12 cellular contexts compared by ENCODE assay signal in genomic region chr1:2575801-2576663, GRCh38. TPM values are rescaled to one million over a fixed set of nuclear protein-coding genes. Genes with fewer than 3 reads are reported as not detected.
DNase-seq lines count a peak whose midpoint lies in the region; ATAC-seq and TF ChIP-seq lines count a peak whose summit lies in the region.
"Had no signal": no experiment of that assay in that cellular context is flagged by ENCODE, and none has a peak within 500 bp of the region (broad histone marks: within the 10 kb centered on the region; RNA-seq: fewer than 3 reads in every experiment).

No MANE protein-coding gene starts in this region.

- H3K27me3 Mint-ChIP-seq in endothelial cell (ENCODE audit: unreplicated experiment): peaks cover 7% of the 10 kb centered on the region

- H3K27me3 ChIP-seq in Peyer's patch: no peaks in the 10 kb centered on the region
- peaks cover 13 to 37% (median 16%) of the 10 kb centered on the region in 3 donors for H3K27me3 ChIP-seq in gastrocnemius medialis

- in situ Hi-C loops in gastrocnemius medialis (cut with MboI; ENCODE audit: low sequenced_read_pairs in 4 of 4): loop anchor here in 2 of 4 donors (25.0 kb wide), 1 partner anchor 389 kb away; the partner anchor contains the start of gene FAAP20 (in 2 of the 2)

- H3K36me3 ChIP-seq in Peyer's patch (no peaks in the 10 kb centered on the region), gastrocnemius medialis (no peaks in the 10 kb centered on the region)

- no peaks in the 10 kb centered on the region for H3K9me3 Mint-ChIP-seq in endothelial cell (ENCODE audit: unreplicated experiment)

- peak overlapping the region; percentile 84 to 94 (median 88) for H3K27ac ChIP-seq in Peyer's patch
- H3K27ac ChIP-seq in gastrocnemius medialis: peak overlapping the region; percentile 47 to 70 (median 69)

- intact Hi-C loops in left ventricle myocardium superior (cut with micrococcal nuclease) (no loop called here), gastrocnemius medialis (cut with DNase I; ENCODE audit: low total_unique reads) (no loop called here)

- no peaks in the 10 kb centered on the region for H3K36me3 Mint-ChIP-seq in endothelial cell (ENCODE audit: low read depth, unreplicated experiment)

- H3K27ac Mint-ChIP-seq in endothelial cell (ENCODE audit: unreplicated experiment): no peak overlapping the region

- H3K4me1 ChIP-seq in Peyer's patch (peaks cover 3 to 25% (median 16%) of the 10 kb centered on the region in 4 donors), gastrocnemius medialis (peaks cover 0 to 3% of the 10 kb centered on the region in 2 donors)

- peaks cover 23% of the 10 kb centered on the region for H3K4me1 Mint-ChIP-seq in endothelial cell (ENCODE audit: unreplicated experiment)

- ATAC-seq in left ventricle myocardium superior (no peak), gastrocnemius medialis (peak in 1 of 2 donors; percentile 17)
- ATAC-seq: activated CD4-positive, CD25-positive, alpha-beta regulatory T cell treated with anti-CD3 and anti-CD28 coated beads, Interleukin-2, amount 50 U/mL, for 24 hours had no signal

- H3K9me3 ChIP-seq in Peyer's patch (no peaks in the 10 kb centered on the region), gastrocnemius medialis (no peaks in the 10 kb centered on the region)

- peak; percentile 57 for DNase-seq in GM12865 (ENCODE audit: low read depth)
- peak; percentile 67 to 93 (median 92) for DNase-seq in Peyer's patch
- DNase-seq in left ventricle myocardium superior: peak; percentile 29
- DNase-seq in gastrocnemius medialis: no peak
- no peak for DNase-seq in endothelial cell (ENCODE audit: low spot score)
- DNase-seq in AG08396 (ENCODE audit: low spot score): no peak
- no peak for DNase-seq in NCI-H69 (lab: John Stamatoyannopoulos, UW)
- no peak for DNase-seq in central memory CD4-positive, alpha-beta T cell
- DNase-seq: stimulated activated CD8-positive, alpha-beta memory T cell treated with anti-CD3 and anti-CD28 coated beads, Interleukin-4, amount 100 ng/mL, for 48 hours had no signal

- H3K4me3 ChIP-seq in GM12865 (ENCODE audit: low read depth, low read length): peak overlapping the region; percentile 65
- H3K4me3 ChIP-seq in Peyer's patch: peak overlapping the region in 3 of 4 donors; percentile 2 to 29 (median 29)
- H3K4me3 ChIP-seq in gastrocnemius medialis: no peak overlapping the region

- H3K4me3 Mint-ChIP-seq in endothelial cell (ENCODE audit: unreplicated experiment): no peak overlapping the region

- TF ChIP-seq POLR2A in Peyer's patch (IDR thresholded peaks at IDR 0.05) (peak; percentile 6 to 55), gastrocnemius medialis (IDR thresholded peaks at IDR 0.05) (no peak)

- no peak for TF ChIP-seq CTCF in GM12865 (IDR thresholded peaks at IDR 0.05; ENCODE audit: insufficient read depth, low read depth, low read length, missing control alignments)
- no peak for TF ChIP-seq CTCF in Peyer's patch (IDR thresholded peaks at IDR 0.05)
- no peak for TF ChIP-seq CTCF in gastrocnemius medialis (IDR thresholded peaks at IDR 0.05 in 4 of 5, conservative IDR thresholded peaks at IDR 0.05 in 1 of 5)
- no peak for TF ChIP-seq CTCF in endothelial cell (IDR thresholded peaks at IDR 0.05; ENCODE audit: unreplicated experiment)

RNA-seq across cellular contexts. Expression of gene PRXL2B, which starts 10.5 kb away (rescaled TPM):
- 10 to 100 TPM; 41.3 to 79.5 (median 59.0) TPM for total RNA-seq in Peyer's patch
- 11.2 TPM for total RNA-seq in left ventricle myocardium superior
- 1 to 10 TPM in 2 of 4 donors, under 1 TPM in 2; 0.52 to 2.7 (median 1.1) TPM for total RNA-seq in gastrocnemius medialis
- 35.6 TPM for total RNA-seq in endothelial cell (ENCODE audit: unreplicated experiment)

RNA-seq across cellular contexts. Expression of gene TNFRSF14, which starts 19.9 kb away (rescaled TPM):
- total RNA-seq in Peyer's patch (100 to 1,000 TPM; 231 to 532 (median 316) TPM), left ventricle myocardium superior (16.0 TPM), gastrocnemius medialis (10 to 100 TPM in 1 of 4 donors, 1 to 10 TPM in 3; 3.4 to 11.5 (median 5.0) TPM), endothelial cell (ENCODE audit: unreplicated experiment) (0.26 TPM)

RNA-seq across cellular contexts. Expression of gene HES5, which starts 46.0 kb away (rescaled TPM):
- total RNA-seq in Peyer's patch (under 1 TPM in 1 of 4 donors, not detected in 3; 0.88 TPM), left ventricle myocardium superior (1.7 TPM), gastrocnemius medialis (under 1 TPM in 1 of 4 donors, not detected in 3; 0.49 TPM), endothelial cell (ENCODE audit: unreplicated experiment) (not detected)
- total RNA-seq: M059J, omental fat pad had no signal

RNA-seq across cellular contexts. Expression of gene PANK4, which starts 49.6 kb away (rescaled TPM):
- total RNA-seq in Peyer's patch: 10 to 100 TPM; 43.4 to 82.5 (median 70.5) TPM
- total RNA-seq in left ventricle myocardium superior: 50.2 TPM
- 10 to 100 TPM; 27.5 to 54.2 (median 38.5) TPM for total RNA-seq in gastrocnemius medialis
- total RNA-seq in endothelial cell (ENCODE audit: unreplicated experiment): 32.3 TPM

RNA-seq across cellular contexts. Expression of gene MMEL1, which starts 56.8 kb away (rescaled TPM):
- total RNA-seq in Peyer's patch: 10 to 100 TPM in 3 of 4 donors, 1 to 10 TPM in 1; 7.4 to 51.7 (median 27.4) TPM
- not detected for total RNA-seq in left ventricle myocardium superior
- total RNA-seq in gastrocnemius medialis: not detected
- total RNA-seq in endothelial cell (ENCODE audit: unreplicated experiment): not detected
- total RNA-seq: M059J had no signal

Comparison
In these comparisons a context has a peak if more than half of its experiments do, and no peak if none do; other contexts are left out.
1. DNase-seq: peak in GM12865 (single experiment), Peyer's patch (3 of 3) and left ventricle myocardium superior (single experiment); none in gastrocnemius medialis (0 of 2), endothelial cell (single experiment), AG08396 (single experiment), NCI-H69 (single experiment) and central memory CD4-positive, alpha-beta T cell (single experiment).
2. H3K4me3 ChIP-seq: peak in GM12865 (single experiment) and Peyer's patch (3 of 4); none in gastrocnemius medialis (0 of 4).
3. POLR2A ChIP-seq: peak in Peyer's patch (2 of 2); none in gastrocnemius medialis (0 of 2).
4. RNA of gene TNFRSF14, which starts 19.9 kb away (total RNA-seq): 231 to 532 TPM in Peyer's patch; 16.0 TPM in left ventricle myocardium superior (single experiment), 3.4 to 11.5 TPM in gastrocnemius medialis and 0.26 TPM in endothelial cell (single experiment); every median in the first group is over 10 times any median in the second.